7 cellular contexts compared by ENCODE assay signal in the genomic region with DNA sequence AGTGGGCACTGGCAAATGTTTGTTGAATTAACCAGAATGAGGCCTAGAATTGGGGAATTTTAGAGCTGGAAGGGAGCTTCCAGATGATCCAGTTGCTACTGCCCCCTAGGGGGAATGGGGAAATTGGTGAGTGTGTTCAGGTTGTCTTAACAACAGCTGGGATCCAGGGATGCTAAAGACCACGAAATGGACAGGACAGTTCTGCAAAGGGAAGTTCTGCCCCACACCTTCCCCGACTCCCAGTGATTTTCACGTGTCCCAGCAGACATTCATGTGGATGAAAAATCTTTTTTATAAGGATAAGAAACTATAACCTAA. TPM values are rescaled to one million over a fixed set of nuclear protein-coding genes. Genes with fewer than 3 reads are reported as not detected.
A peak's percentile ranks its signal among the peaks of the same experiment; 100 is the strongest.
DNase-seq lines count a peak whose midpoint lies in the region; ATAC-seq and TF ChIP-seq lines count a peak whose summit lies in the region.

No MANE protein-coding gene starts in this region.

- H3K27me3 Mint-ChIP-seq in mesothelial cell of epicardium (ENCODE audit: low read depth): no peaks in the 10 kb centered on the region

- H3K27ac Mint-ChIP-seq in mesothelial cell of epicardium: no peak overlapping the region

- TF ChIP-seq CTCF in astrocyte of the cerebellum (IDR thresholded peaks at IDR 0.05; ENCODE audit: low read depth, low read length, missing control alignments) (peak; percentile 49), mesothelial cell of epicardium (IDR thresholded peaks at IDR 0.05; ENCODE audit: unreplicated experiment) (peak; percentile 25)

- no peak overlapping the region for H3K4me3 ChIP-seq in astrocyte of the cerebellum (ENCODE audit: low read depth, low read length)

- in situ Hi-C loops in astrocyte of the cerebellum (cut with HindIII; ENCODE audit: low sequenced_read_pairs): no loop called here

- no peaks in the 10 kb centered on the region for H3K9me3 Mint-ChIP-seq in mesothelial cell of epicardium

- DNase-seq in EH (ENCODE audit: low read depth): peak; percentile 52
- no peak for DNase-seq in astrocyte of the cerebellum (ENCODE audit: low read depth)
- no peak for DNase-seq in mesothelial cell of epicardium (ENCODE audit: low spot score in 2 of 2, unreplicated experiment in 2 of 2)
- DNase-seq in LoVo (ENCODE audit: low spot score): no peak

- no peak overlapping the region for H3K4me3 Mint-ChIP-seq in mesothelial cell of epicardium

- TF ChIP-seq RAD21 in Ishikawa (IDR thresholded peaks at IDR 0.05; ENCODE audit: low read depth): 0 out of 2 replicates have a peak, but pooled peaks have one; percentile 12

- H3K36me3 Mint-ChIP-seq in mesothelial cell of epicardium: peaks cover 16% of the 10 kb centered on the region

- ATAC-seq in HG03571 (IDR thresholded peaks at IDR 0.05; ENCODE audit: unreplicated experiment) (no peak), GM19328 (IDR thresholded peaks at IDR 0.05; ENCODE audit: unreplicated experiment) (no peak)

- no peak for TF ChIP-seq EP300 in Ishikawa (IDR thresholded peaks at IDR 0.05; ENCODE audit: borderline replicate concordance)

- H3K4me1 Mint-ChIP-seq in mesothelial cell of epicardium: peaks cover 28% of the 10 kb centered on the region

TF ChIP-seq in Ishikawa, 13 proteins besides CTCF, POLR2A, EP300 and RAD21:
- no peak for TF ChIP-seq YY1 (IDR thresholded peaks at IDR 0.05; ENCODE audit: low read depth)
- no peak for TF ChIP-seq TAF1 (IDR thresholded peaks at IDR 0.05; ENCODE audit: low read depth)
- no peak for TF ChIP-seq NFIC (IDR thresholded peaks at IDR 0.05)
- no peak for TF ChIP-seq EGR1 (IDR thresholded peaks at IDR 0.05)
- TF ChIP-seq CREB1 (IDR thresholded peaks at IDR 0.05; ENCODE audit: low read depth): no peak
- TF ChIP-seq REST (IDR thresholded peaks at IDR 0.05; ENCODE audit: low read depth): no peak
- no peak for TF ChIP-seq TCF12 (IDR thresholded peaks at IDR 0.05; ENCODE audit: low read depth)
- TF ChIP-seq, protein P1, sequence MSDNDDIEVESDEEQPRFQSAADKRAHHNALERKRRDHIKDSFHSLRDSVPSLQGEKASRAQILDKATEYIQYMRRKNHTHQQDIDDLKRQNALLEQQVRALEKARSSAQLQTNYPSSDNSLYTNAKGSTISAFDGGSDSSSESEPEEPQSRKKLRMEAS (IDR thresholded peaks at IDR 0.05): no peak
- TF ChIP-seq, protein P2, sequence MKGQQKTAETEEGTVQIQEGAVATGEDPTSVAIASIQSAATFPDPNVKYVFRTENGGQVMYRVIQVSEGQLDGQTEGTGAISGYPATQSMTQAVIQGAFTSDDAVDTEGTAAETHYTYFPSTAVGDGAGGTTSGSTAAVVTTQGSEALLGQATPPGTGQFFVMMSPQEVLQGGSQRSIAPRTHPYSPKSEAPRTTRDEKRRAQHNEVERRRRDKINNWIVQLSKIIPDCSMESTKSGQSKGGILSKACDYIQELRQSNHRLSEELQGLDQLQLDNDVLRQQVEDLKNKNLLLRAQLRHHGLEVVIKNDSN (IDR thresholded peaks at IDR 0.05): no peak

RNA-seq across cellular contexts. Expression of gene TRIM62, which starts 33.9 kb away (rescaled TPM):
- 13.6 to 14.7 TPM (median 13.9 TPM) in 3 replicates for total RNA-seq in mesothelial cell of epicardium
